Comparison of ENCODE assay signal across 15 cellular contexts in the genomic region with DNA sequence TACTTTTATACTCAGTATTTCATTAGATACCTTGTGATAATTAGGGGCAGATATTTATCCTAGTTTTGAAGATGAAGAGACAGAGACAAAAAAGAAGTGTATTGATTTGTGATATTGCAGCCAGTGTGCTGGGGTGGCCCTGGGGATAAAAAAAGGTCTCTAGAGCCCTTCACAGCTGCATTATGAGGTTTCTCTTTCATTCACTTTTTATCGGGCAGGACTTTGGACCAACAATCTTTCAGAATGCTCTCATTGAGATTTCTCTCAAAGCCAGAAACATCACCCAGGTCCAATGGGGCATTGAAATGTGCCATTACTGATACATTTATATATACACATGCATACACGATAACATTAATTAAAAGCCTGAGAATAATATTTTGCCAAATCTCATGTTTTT. TPM values are rescaled to one million over a fixed set of nuclear protein-coding genes. Genes with fewer than 3 reads are reported as not detected.
A peak's percentile ranks its signal among the peaks of the same experiment; 100 is the strongest.
DNase-seq lines count a peak whose midpoint lies in the region; ATAC-seq, FAIRE-seq and TF ChIP-seq lines count a peak whose summit lies in the region.
"Had no signal": no experiment of that assay in that cellular context is flagged by ENCODE, and none has a peak within 500 bp of the region (broad histone marks: within the 10 kb centered on the region; RNA-seq: fewer than 3 reads in every experiment).

No MANE protein-coding gene starts in this region.

- H2AFZ ChIP-seq in KMS-11 (ENCODE audit: low read depth): no peak overlapping the region
- no peak overlapping the region for H2AFZ ChIP-seq in HepG2 (ENCODE audit: low read length)

- H4K20me1 ChIP-seq in KMS-11 (ENCODE audit: insufficient read depth) (no peaks in the 10 kb centered on the region), HepG2 (ENCODE audit: insufficient read depth, low read length) (no peaks in the 10 kb centered on the region; the same call in 1 of the 2 replicates)

- no peaks in the 10 kb centered on the region for H3K9me3 ChIP-seq in HepG2 (ENCODE audit: low read length)
- H3K9me3 ChIP-seq in left lung: no peaks in the 10 kb centered on the region
- no peaks in the 10 kb centered on the region for H3K9me3 ChIP-seq in colonic mucosa
- H3K9me3 ChIP-seq: heart right ventricle, Peyer's patch, prostate gland, tibial artery had no signal

- TF ChIP-seq EP300 in HepG2 (IDR thresholded peaks at IDR 0.05; ENCODE audit: low read depth in 2 of 2, low read length in 2 of 2) (no peak), HepG2 (CRISPR knock-in tag; IDR thresholded peaks at IDR 0.05; ENCODE audit: borderline replicate concordance) (no peak)

- H3K27ac ChIP-seq in KMS-11 (peak overlapping the region; percentile 47), HepG2 (ENCODE audit: extremely low read length, insufficient read depth, low read length) (no peak overlapping the region), left lung (no peak overlapping the region), colonic mucosa (no peak overlapping the region)
- H3K27ac ChIP-seq: C4-2B, heart right ventricle, Peyer's patch, prostate gland, tibial artery had no signal

- CTCF ChIA-PET in HepG2 (lab: Yijun Ruan, JAX; ENCODE audit: low intra/inter-chr PET ratio, low total read pairs): no interaction called here

- in situ Hi-C loops in HepG2 (cut with HindIII; ENCODE audit: extremely low pct_ligation_motif_present, low pct_unique_long_range_greater_than_20kb) (no loop called here), ACHN (cut with HindIII; ENCODE audit: low pct_ligation_motif_present, low pct_unique_long_range_greater_than_20kb, low sequenced_read_pairs) (no loop called here)

- ATAC-seq in GM19324 (IDR thresholded peaks at IDR 0.05; ENCODE audit: low FRiP score, unreplicated experiment): peak; percentile 79
- peak; percentile 70 for ATAC-seq in HG02759 (IDR thresholded peaks at IDR 0.05; ENCODE audit: unreplicated experiment)
- no peak for ATAC-seq in HepG2
- ATAC-seq in left lung: no peak
- ATAC-seq: heart right ventricle had no signal

- FAIRE-seq in GM12892 (lab: Jason Lieb, UNC) (peak; percentile 84), HepG2 (lab: Jason Lieb, UNC) (no peak)

- H3K9ac ChIP-seq in KMS-11 (no peak overlapping the region; the same call in 1 of the 2 replicates), HepG2 (ENCODE audit: insufficient read depth, low read depth, low read length) (no peak overlapping the region), colonic mucosa (ENCODE audit: low read depth in 2 of 2, low read length in 2 of 2) (no peak overlapping the region)

- POLR2A ChIA-PET in HepG2 (lab: Yijun Ruan, JAX): no interaction called here

- BruUV-seq in HepG2 (replicated peaks; lab: Mats Ljungman, UMichigan): no TSS peak

- intact Hi-C loops in HepG2 (cut with micrococcal nuclease; ENCODE audit: unreplicated experiment): no loop called here
- intact Hi-C loops in left lung (cut with DNase I): no loop called here
- intact Hi-C loops in colonic mucosa (cut with DNase I): no loop called here

- no peak for TF ChIP-seq RAD21 in HepG2 (CRISPR knock-in tag; IDR thresholded peaks at IDR 0.05)

- H3K79me2 ChIP-seq in KMS-11 (ENCODE audit: insufficient read depth, low read depth): peaks cover 59% of the 10 kb centered on the region; the same call in 1 of the 2 replicates
- no peaks in the 10 kb centered on the region for H3K79me2 ChIP-seq in HepG2 (ENCODE audit: insufficient read depth, low read length)

- DNase-seq in GM12892 (ENCODE audit: insufficient read length) (peak; percentile 13), HepG2 (ENCODE audit: low spot score) (no peak), ACHN (no peak), left lung (no peak), colonic mucosa (no peak)
- DNase-seq: activated naive CD8-positive, alpha-beta T cell treated with anti-CD3 and anti-CD28 coated beads, Interleukin-2, amount 10 ng/mL, durations not matched to agents 7 days and 5 days; effector CD8-positive, alpha-beta T cell; heart right ventricle; Peyer's patch; tibial artery had no signal

- WGBS in HepG2 (ENCODE audit: low lambda C conversion rate): 89% methylated on average over 2 of the region's 2 CpGs

- TF ChIP-seq POLR2A in GM12892 (IDR thresholded peaks at IDR 0.05; ENCODE audit: low read depth, low read length): no peak
- no peak for TF ChIP-seq POLR2A in HepG2 (IDR thresholded peaks at IDR 0.05; ENCODE audit: insufficient read depth in 1 of 2, low read depth in 2 of 2, low read length in 2 of 2)

- H3K4me1 ChIP-seq in KMS-11 (ENCODE audit: low read depth, poor library complexity, severe bottlenecking): peaks cover 59% of the 10 kb centered on the region
- no peaks in the 10 kb centered on the region for H3K4me1 ChIP-seq in HepG2 (ENCODE audit: insufficient read depth, low read length)
- H3K4me1 ChIP-seq in left lung: peaks cover 0 to 2% of the 10 kb centered on the region in 2 donors
- H3K4me1 ChIP-seq in colonic mucosa: no peaks in the 10 kb centered on the region
- H3K4me1 ChIP-seq: Peyer's patch, prostate gland, tibial artery had no signal

- H3K27me3 ChIP-seq in KMS-11 (ENCODE audit: insufficient read depth, low read depth): no peaks in the 10 kb centered on the region
- no peaks in the 10 kb centered on the region for H3K27me3 ChIP-seq in HepG2 (ENCODE audit: control insufficient read depth in 1 of 2, insufficient read depth in 2 of 2, low read length in 2 of 2)
- no peaks in the 10 kb centered on the region for H3K27me3 ChIP-seq in left lung
- H3K27me3 ChIP-seq in colonic mucosa: no peaks in the 10 kb centered on the region
- H3K27me3 ChIP-seq: heart right ventricle, Peyer's patch, tibial artery had no signal

- H3K4me2 ChIP-seq in KMS-11 (peak overlapping the region; percentile 90), HepG2 (ENCODE audit: low read depth, low read length) (no peak overlapping the region)

- TF ChIP-seq CTCF in KMS-11 (conservative IDR thresholded peaks at IDR 0.05; ENCODE audit: low read depth, low read length) (no peak), HepG2 (CRISPR knock-in tag; IDR thresholded peaks at IDR 0.05) (no peak), left lung (IDR thresholded peaks at IDR 0.05) (no peak), colonic mucosa (IDR thresholded peaks at IDR 0.05) (no peak)

- H3K4me3 ChIP-seq in KMS-11 (IDR thresholded peaks at IDR 0.05; ENCODE audit: insufficient read depth, low read depth, low read length): no peak overlapping the region
- H3K4me3 ChIP-seq in HepG2 (replicated peaks in 1 of 3; ENCODE audit: insufficient read depth in 1 of 3, low read depth in 2 of 3, low read length in 3 of 3): no peak overlapping the region
- no peak overlapping the region for H3K4me3 ChIP-seq in left lung
- no peak overlapping the region for H3K4me3 ChIP-seq in colonic mucosa
- H3K4me3 ChIP-seq: heart right ventricle, Peyer's patch, prostate gland, tibial artery had no signal

- H3K36me3 ChIP-seq in KMS-11 (ENCODE audit: insufficient read depth) (peaks cover 8% of the 10 kb centered on the region; the same call in 1 of the 2 replicates), HepG2 (replicated peaks in 1 of 2; ENCODE audit: control insufficient read depth in 1 of 2, insufficient read depth in 2 of 2, low read length in 2 of 2) (peaks cover 1 to 54% of the 10 kb centered on the region in 2 experiments; a peak in 3 of 5 replicates), left lung (peaks cover 0 to 86% of the 10 kb centered on the region in 2 donors), colonic mucosa (peaks cover 11% of the 10 kb centered on the region)

RNA-seq across cellular contexts. Expression of gene SELENOT, which starts 20.5 kb away (rescaled TPM):
- polyA plus RNA-seq in GM12892 (2012; ENCODE audit: missing spikeins): 90.8 TPM
- total RNA-seq in HepG2 (2016; rRNA removed; fragmentation: Illumina TruSeq; extraction: Trizol) (106 and 122 TPM in 2 replicates), left lung (100 to 1,000 TPM; 115 to 163 TPM), colonic mucosa (100 to 1,000 TPM; 114 to 117 TPM)
- total RNA-seq in HepG2 (2016; cell fraction: cytosol; rRNA removed; fragmentation: Illumina TruSeq; extraction: Trizol; ENCODE audit: low read depth): 22.6 and 24.8 TPM in 2 replicates
- 109 and 124 TPM in 2 replicates for total RNA-seq in HepG2 (2016; cell fraction: insoluble cytoplasmic fraction; rRNA removed; fragmentation: Illumina TruSeq; extraction: Trizol)
- 57.8 and 63.8 TPM in 2 replicates for total RNA-seq in HepG2 (2016; cell fraction: membrane; rRNA removed; fragmentation: Illumina TruSeq; extraction: Trizol)
- 67.7 and 88.4 TPM in 2 replicates for total RNA-seq in HepG2 (2016; cell fraction: nucleus; rRNA removed; fragmentation: Illumina TruSeq; extraction: Trizol)
- 234 and 273 TPM in 2 replicates for polyA plus RNA-seq in HepG2 (2011; rRNA removed)
- 115 and 155 TPM in 2 replicates for polyA plus RNA-seq in HepG2 (2011; cell fraction: cytosol; rRNA removed)
- polyA plus RNA-seq in HepG2 (2011; cell fraction: nucleus; rRNA removed): 44.2 and 52.8 TPM in 2 replicates
- polyA plus RNA-seq in HepG2 (2012): 41.0 and 52.5 TPM in 2 replicates
- 10.6 and 12.5 TPM in 2 replicates for polyA plus RNA-seq in HepG2 (2016; cell fraction: cytosol; fragmentation: Illumina TruSeq; extraction: Trizol; ENCODE audit: low read depth)
- 86.8 and 91.6 TPM in 2 replicates for polyA plus RNA-seq in HepG2 (2016; cell fraction: insoluble cytoplasmic fraction; fragmentation: Illumina TruSeq; extraction: Trizol; ENCODE audit: low read depth)
- polyA plus RNA-seq in HepG2 (2016; cell fraction: membrane; fragmentation: Illumina TruSeq; extraction: Trizol; ENCODE audit: low read depth): 39.2 and 39.5 TPM in 2 replicates
- 107 and 110 TPM in 2 replicates for polyA plus RNA-seq in HepG2 (2016; cell fraction: nucleus; fragmentation: Illumina TruSeq; extraction: Trizol; ENCODE audit: insufficient read depth, low read depth)
- polyA minus RNA-seq in HepG2 (2011; rRNA and poly(A)+ RNA removed; ENCODE audit: low replicate concordance): 144 and 312 TPM in 2 replicates
- polyA minus RNA-seq in HepG2 (2011; cell fraction: cytosol; rRNA and poly(A)+ RNA removed): 62.6 and 74.9 TPM in 2 replicates
- polyA minus RNA-seq in HepG2 (2011; cell fraction: nucleus; rRNA and poly(A)+ RNA removed): 42.1 and 48.0 TPM in 2 replicates

RNA-seq across cellular contexts. Expression of gene EIF2A, which starts 36.0 kb away (rescaled TPM):
- 131 TPM for polyA plus RNA-seq in GM12892 (2012; ENCODE audit: missing spikeins)
- total RNA-seq in HepG2 (2016; rRNA removed; fragmentation: Illumina TruSeq; extraction: Trizol) (124 and 181 TPM in 2 replicates), left lung (10 to 100 TPM; 63.2 to 84.8 TPM), colonic mucosa (10 to 100 TPM; 77.2 to 81.9 TPM)
- total RNA-seq in HepG2 (2016; cell fraction: cytosol; rRNA removed; fragmentation: Illumina TruSeq; extraction: Trizol; ENCODE audit: low read depth): 107 and 124 TPM in 2 replicates
- 129 and 176 TPM in 2 replicates for total RNA-seq in HepG2 (2016; cell fraction: insoluble cytoplasmic fraction; rRNA removed; fragmentation: Illumina TruSeq; extraction: Trizol)
- total RNA-seq in HepG2 (2016; cell fraction: membrane; rRNA removed; fragmentation: Illumina TruSeq; extraction: Trizol): 181 and 205 TPM in 2 replicates
- total RNA-seq in HepG2 (2016; cell fraction: nucleus; rRNA removed; fragmentation: Illumina TruSeq; extraction: Trizol): 96.9 and 98.8 TPM in 2 replicates
- polyA plus RNA-seq in HepG2 (2011; rRNA removed): 90.5 and 139 TPM in 2 replicates
- 126 and 136 TPM in 2 replicates for polyA plus RNA-seq in HepG2 (2011; cell fraction: cytosol; rRNA removed)
- 75.2 and 76.2 TPM in 2 replicates for polyA plus RNA-seq in HepG2 (2011; cell fraction: nucleus; rRNA removed)
- 133 and 143 TPM in 2 replicates for polyA plus RNA-seq in HepG2 (2012)
- 83.6 and 86.7 TPM in 2 replicates for polyA plus RNA-seq in HepG2 (2016; cell fraction: cytosol; fragmentation: Illumina TruSeq; extraction: Trizol; ENCODE audit: low read depth)
- polyA plus RNA-seq in HepG2 (2016; cell fraction: insoluble cytoplasmic fraction; fragmentation: Illumina TruSeq; extraction: Trizol; ENCODE audit: low read depth): 148 and 159 TPM in 2 replicates
- 122 and 150 TPM in 2 replicates for polyA plus RNA-seq in HepG2 (2016; cell fraction: membrane; fragmentation: Illumina TruSeq; extraction: Trizol; ENCODE audit: low read depth)
- 123 and 128 TPM in 2 replicates for polyA plus RNA-seq in HepG2 (2016; cell fraction: nucleus; fragmentation: Illumina TruSeq; extraction: Trizol; ENCODE audit: insufficient read depth, low read depth)
- 53.6 and 75.5 TPM in 2 replicates for polyA minus RNA-seq in HepG2 (2011; rRNA and poly(A)+ RNA removed; ENCODE audit: low replicate concordance)
- 112 and 145 TPM in 2 replicates for polyA minus RNA-seq in HepG2 (2011; cell fraction: cytosol; rRNA and poly(A)+ RNA removed)
- 134 and 155 TPM in 2 replicates for polyA minus RNA-seq in HepG2 (2011; cell fraction: nucleus; rRNA and poly(A)+ RNA removed)

RNA-seq across cellular contexts. Expression of gene SERP1, which starts 36.3 kb away (rescaled TPM):
- 83.7 TPM for polyA plus RNA-seq in GM12892 (2012; ENCODE audit: missing spikeins)
- total RNA-seq in HepG2 (2016; rRNA removed; fragmentation: Illumina TruSeq; extraction: Trizol) (95.0 and 108 TPM in 2 replicates), left lung (100 to 1,000 TPM; 138 to 155 TPM), colonic mucosa (100 to 1,000 TPM; 113 to 153 TPM)
- total RNA-seq in HepG2 (2016; cell fraction: cytosol; rRNA removed; fragmentation: Illumina TruSeq; extraction: Trizol; ENCODE audit: low read depth): 22.2 and 26.3 TPM in 2 replicates
- 93.6 and 108 TPM in 2 replicates for total RNA-seq in HepG2 (2016; cell fraction: insoluble cytoplasmic fraction; rRNA removed; fragmentation: Illumina TruSeq; extraction: Trizol)
- 57.6 and 60.7 TPM in 2 replicates for total RNA-seq in HepG2 (2016; cell fraction: membrane; rRNA removed; fragmentation: Illumina TruSeq; extraction: Trizol)
- total RNA-seq in HepG2 (2016; cell fraction: nucleus; rRNA removed; fragmentation: Illumina TruSeq; extraction: Trizol): 58.9 and 66.1 TPM in 2 replicates
- polyA plus RNA-seq in HepG2 (2011; rRNA removed): 51.5 and 61.2 TPM in 2 replicates
- 46.7 and 75.3 TPM in 2 replicates for polyA plus RNA-seq in HepG2 (2011; cell fraction: cytosol; rRNA removed)
- polyA plus RNA-seq in HepG2 (2011; cell fraction: nucleus; rRNA removed): 65.0 and 72.2 TPM in 2 replicates
- polyA plus RNA-seq in HepG2 (2012): 73.8 and 75.7 TPM in 2 replicates
- 27.5 and 29.5 TPM in 2 replicates for polyA plus RNA-seq in HepG2 (2016; cell fraction: cytosol; fragmentation: Illumina TruSeq; extraction: Trizol; ENCODE audit: low read depth)
- polyA plus RNA-seq in HepG2 (2016; cell fraction: insoluble cytoplasmic fraction; fragmentation: Illumina TruSeq; extraction: Trizol; ENCODE audit: low read depth): 132 and 136 TPM in 2 replicates
- polyA plus RNA-seq in HepG2 (2016; cell fraction: membrane; fragmentation: Illumina TruSeq; extraction: Trizol; ENCODE audit: low read depth): 45.6 and 47.4 TPM in 2 replicates
- polyA plus RNA-seq in HepG2 (2016; cell fraction: nucleus; fragmentation: Illumina TruSeq; extraction: Trizol; ENCODE audit: insufficient read depth, low read depth): 69.2 and 72.9 TPM in 2 replicates
- polyA minus RNA-seq in HepG2 (2011; rRNA and poly(A)+ RNA removed; ENCODE audit: low replicate concordance): 42.6 and 90.0 TPM in 2 replicates
- 66.9 and 87.4 TPM in 2 replicates for polyA minus RNA-seq in HepG2 (2011; cell fraction: cytosol; rRNA and poly(A)+ RNA removed)
- 99.8 and 106 TPM in 2 replicates for polyA minus RNA-seq in HepG2 (2011; cell fraction: nucleus; rRNA and poly(A)+ RNA removed)

Comparison
In these comparisons a context has a peak if more than half of its experiments do, and no peak if none do; other contexts are left out.
1. ATAC-seq: peak in GM19324 (single experiment) and HG02759 (single experiment); none in HepG2 (single experiment) and left lung (single experiment).